12 cellular contexts compared by ENCODE assay signal in genomic region chr9:125561497-125562148, GRCh38.
DNase-seq lines count a peak whose midpoint lies in the region; ATAC-seq and TF ChIP-seq lines count a peak whose summit lies in the region.
"Had no signal": no experiment of that assay in that cellular context is flagged by ENCODE, and none has a peak within 500 bp of the region (broad histone marks: within the 10 kb centered on the region; RNA-seq: fewer than 3 reads in every experiment).

No MANE protein-coding gene starts in this region.

- H3K27ac ChIP-seq in osteoblast (ENCODE audit: low read depth, low read length) (no peak overlapping the region), caudate nucleus (ENCODE audit: low read depth, low read length) (no peak overlapping the region), Peyer's patch (no peak overlapping the region)
- H3K27ac ChIP-seq: PC-9 had no signal

- H3K9me3 ChIP-seq in osteoblast (ENCODE audit: low read depth, low read length) (no peaks in the 10 kb centered on the region), Peyer's patch (no peaks in the 10 kb centered on the region)

- H3K4me3 ChIP-seq in osteoblast (ENCODE audit: insufficient read depth, low read length) (no peak overlapping the region), Peyer's patch (no peak overlapping the region)
- H3K4me3 ChIP-seq: PC-9 had no signal

- H3K36me3 Mint-ChIP-seq in activated CD4-positive, alpha-beta memory T cell treated with anti-CD3 and anti-CD28 coated beads, Interleukin-2, amount 10 ng/mL, durations not matched to agents 7 days and 5 days (ENCODE audit: low read depth): peaks cover 8% of the 10 kb centered on the region
- peaks cover 2% of the 10 kb centered on the region for H3K36me3 Mint-ChIP-seq in activated CD4-positive, alpha-beta memory T cell treated with anti-CD3 and anti-CD28 coated beads for 36 hours

- POLR2A ChIA-PET in activated CD4-positive, alpha-beta memory T cell treated with anti-CD3 and anti-CD28 coated beads, Interleukin-2, amount 10 ng/mL, durations not matched to agents 7 days and 5 days (lab: Charles Lee): interaction anchor here (0.7 kb wide), 1 partner anchor 62 kb away, joined by 3 read pairs; no protein-coding TSS in a partner anchor
- POLR2A ChIA-PET in activated CD4-positive, alpha-beta memory T cell treated with anti-CD3 and anti-CD28 coated beads for 36 hours (lab: Charles Lee): no interaction called here

- H3K4me3 Mint-ChIP-seq in activated CD4-positive, alpha-beta memory T cell treated with anti-CD3 and anti-CD28 coated beads, Interleukin-2, amount 10 ng/mL, durations not matched to agents 7 days and 5 days: no peak overlapping the region
- H3K4me3 Mint-ChIP-seq in activated CD4-positive, alpha-beta memory T cell treated with anti-CD3 and anti-CD28 coated beads for 36 hours: no peak overlapping the region
- H3K4me3 Mint-ChIP-seq: nephron had no signal

- no peak for DNase-seq in activated CD4-positive, alpha-beta memory T cell treated with anti-CD3 and anti-CD28 coated beads, Interleukin-2, amount 10 ng/mL, durations not matched to agents 7 days and 5 days
- DNase-seq in activated CD4-positive, alpha-beta memory T cell treated with anti-CD3 and anti-CD28 coated beads for 36 hours: no peak
- DNase-seq in MV-4-11 (lab: John Stamatoyannopoulos, UW) (peak; percentile 45), osteoblast (ENCODE audit: insufficient read length, low spot score, missing footprints) (no peak), NCI-H2081 treated with DMSO at 0.1 percent for 48 hours (lab: John Stamatoyannopoulos, UW) (no peak), caudate nucleus (lab: John Stamatoyannopoulos, UW) (no peak), Peyer's patch (no peak)
- DNase-seq: NCI-H1694 treated with DMSO at 0.1 percent for 48 hours; PC-9; stimulated activated naive CD4-positive, alpha-beta T cell had no signal

- peaks cover 10% of the 10 kb centered on the region for H3K36me3 ChIP-seq in osteoblast (ENCODE audit: insufficient read depth, low read length)
- no peaks in the 10 kb centered on the region for H3K36me3 ChIP-seq in Peyer's patch

- CTCF ChIA-PET in activated CD4-positive, alpha-beta memory T cell treated with anti-CD3 and anti-CD28 coated beads, Interleukin-2, amount 10 ng/mL, durations not matched to agents 7 days and 5 days (lab: Charles Lee): interaction anchor here (1.0 to 1.1 kb wide), 3 partner anchors 40 to 930 kb away, joined by 3 to 4 read pairs (median 4); no protein-coding TSS in a partner anchor
- CTCF ChIA-PET in activated CD4-positive, alpha-beta memory T cell treated with anti-CD3 and anti-CD28 coated beads for 36 hours (lab: Charles Lee): interaction anchor here (0.6 to 1.4 kb wide), 5 partner anchors 14 to 837 kb away, joined by 3 to 4 read pairs (median 3); no protein-coding TSS in a partner anchor

- H3K79me2 ChIP-seq in osteoblast (ENCODE audit: insufficient read depth, low read length): peaks cover 45% of the 10 kb centered on the region

- ATAC-seq in GM21423 (IDR thresholded peaks at IDR 0.05; ENCODE audit: unreplicated experiment): peak; percentile 58

- peaks cover 11% of the 10 kb centered on the region for H3K4me1 ChIP-seq in osteoblast (ENCODE audit: insufficient read depth, low read length)
- peaks cover 0 to 6% (median 2%) of the 10 kb centered on the region in 4 donors for H3K4me1 ChIP-seq in Peyer's patch

- intact Hi-C loops in activated CD4-positive, alpha-beta memory T cell treated with anti-CD3 and anti-CD28 coated beads for 36 hours (cut with micrococcal nuclease): no loop called here

- H3K27me3 Mint-ChIP-seq in activated CD4-positive, alpha-beta memory T cell treated with anti-CD3 and anti-CD28 coated beads, Interleukin-2, amount 10 ng/mL, durations not matched to agents 7 days and 5 days: no peaks in the 10 kb centered on the region
- no peaks in the 10 kb centered on the region for H3K27me3 Mint-ChIP-seq in activated CD4-positive, alpha-beta memory T cell treated with anti-CD3 and anti-CD28 coated beads for 36 hours

- H3K4me2 ChIP-seq in osteoblast (ENCODE audit: insufficient read depth, low read length): peak overlapping the region; percentile 7
- H3K4me2 ChIP-seq: PC-9 had no signal

- H4K20me1 ChIP-seq in osteoblast (ENCODE audit: insufficient read depth, low read length): no peaks in the 10 kb centered on the region

- no peak for TF ChIP-seq CTCF in osteoblast (IDR thresholded peaks at IDR 0.05; ENCODE audit: extremely low read depth, low read depth, low read length)
- no peak for TF ChIP-seq CTCF in Peyer's patch (IDR thresholded peaks at IDR 0.05)

- no peak for TF ChIP-seq POLR2A in Peyer's patch (IDR thresholded peaks at IDR 0.05)

- H3K27ac Mint-ChIP-seq in activated CD4-positive, alpha-beta memory T cell treated with anti-CD3 and anti-CD28 coated beads, Interleukin-2, amount 10 ng/mL, durations not matched to agents 7 days and 5 days: peak overlapping the region; percentile 21
- H3K27ac Mint-ChIP-seq in activated CD4-positive, alpha-beta memory T cell treated with anti-CD3 and anti-CD28 coated beads for 36 hours: no peak overlapping the region
- H3K27ac Mint-ChIP-seq: nephron had no signal

- peaks cover 15% of the 10 kb centered on the region for H3K4me1 Mint-ChIP-seq in activated CD4-positive, alpha-beta memory T cell treated with anti-CD3 and anti-CD28 coated beads, Interleukin-2, amount 10 ng/mL, durations not matched to agents 7 days and 5 days
- peaks cover 16% of the 10 kb centered on the region for H3K4me1 Mint-ChIP-seq in activated CD4-positive, alpha-beta memory T cell treated with anti-CD3 and anti-CD28 coated beads for 36 hours (ENCODE audit: low read depth)

- no peaks in the 10 kb centered on the region for H3K27me3 ChIP-seq in osteoblast (ENCODE audit: insufficient read depth, low read length)
- H3K27me3 ChIP-seq in Peyer's patch: no peaks in the 10 kb centered on the region

- no peak overlapping the region for H2AFZ ChIP-seq in osteoblast (ENCODE audit: low read length)
- H2AFZ ChIP-seq: PC-9 had no signal

- no peaks in the 10 kb centered on the region for H3K9me3 Mint-ChIP-seq in activated CD4-positive, alpha-beta memory T cell treated with anti-CD3 and anti-CD28 coated beads, Interleukin-2, amount 10 ng/mL, durations not matched to agents 7 days and 5 days
- no peaks in the 10 kb centered on the region for H3K9me3 Mint-ChIP-seq in activated CD4-positive, alpha-beta memory T cell treated with anti-CD3 and anti-CD28 coated beads for 36 hours
- H3K9me3 Mint-ChIP-seq: nephron had no signal
